ENCODE assay signal across 15 cellular contexts in genomic region chr10:73891585-73891984, GRCh38. TPM values are rescaled to one million over a fixed set of nuclear protein-coding genes. Genes with fewer than 3 reads are reported as not detected.
"Had no signal": no experiment of that assay in that cellular context is flagged by ENCODE, and none has a peak within 500 bp of the region (broad histone marks: within the 10 kb centered on the region; RNA-seq: fewer than 3 reads in every experiment).

No MANE protein-coding gene starts in this region.

- H3K36me3 ChIP-seq: gastroesophageal sphincter, right atrium auricular region had no signal

- H3K9me3 Mint-ChIP-seq: activated T-helper 1 cell treated with anti-CD3 and anti-CD28 coated beads, Interleukin-12 subunit alpha, Interleukin-12 subunit beta, Interleukin-2, Interleukin-4 antibody, amounts not matched to agents 30 ng/mL and 10 ng/mL and 1 ng/mL, durations not matched to agents 14 hours and 24 hours and 36 hours; naive thymus-derived CD4-positive, alpha-beta T cell had no signal

- H3K27ac Mint-ChIP-seq: activated T-helper 1 cell treated with anti-CD3 and anti-CD28 coated beads, Interleukin-12 subunit alpha, Interleukin-12 subunit beta, Interleukin-2, Interleukin-4 antibody, amounts not matched to agents 30 ng/mL and 10 ng/mL and 1 ng/mL, durations not matched to agents 14 hours and 24 hours and 36 hours; naive thymus-derived CD4-positive, alpha-beta T cell; progenitor cell of endocrine pancreas had no signal

- DNase-seq: activated CD4-positive, CD25-positive, alpha-beta regulatory T cell treated with anti-CD3 and anti-CD28 coated beads, Interleukin-2, amount 50 U/mL, for 72 hours; activated naive CD4-positive, alpha-beta T cell; anterior cingulate cortex; erythroblast; islet precursor cell; mucosa of descending colon; naive thymus-derived CD4-positive, alpha-beta T cell; nucleus accumbens had no signal

- H3K9me3 ChIP-seq: gastroesophageal sphincter, mucosa of descending colon, right atrium auricular region had no signal

- H3K4me3 ChIP-seq: gastroesophageal sphincter, mucosa of descending colon, right atrium auricular region had no signal

- H3K36me3 Mint-ChIP-seq: naive thymus-derived CD4-positive, alpha-beta T cell had no signal

- H3K27me3 ChIP-seq: gastroesophageal sphincter, right atrium auricular region had no signal

- FAIRE-seq: bronchial epithelial cell, urothelium cell line had no signal

- ATAC-seq: gastroesophageal sphincter; left lobe of liver; mucosa of descending colon; naive thymus-derived CD4-positive, alpha-beta T cell had no signal

- H3K4me3 Mint-ChIP-seq: activated T-helper 1 cell treated with anti-CD3 and anti-CD28 coated beads, Interleukin-12 subunit alpha, Interleukin-12 subunit beta, Interleukin-2, Interleukin-4 antibody, amounts not matched to agents 30 ng/mL and 10 ng/mL and 1 ng/mL, durations not matched to agents 14 hours and 24 hours and 36 hours; naive thymus-derived CD4-positive, alpha-beta T cell had no signal

- H3K27ac ChIP-seq: gastroesophageal sphincter, right atrium auricular region had no signal

RNA-seq across cellular contexts. Expression of gene PLAU, which starts 19.3 kb away (rescaled TPM):
- polyA plus RNA-seq: naive thymus-derived CD4-positive, alpha-beta T cell had no signal
